ENCODE assay signal across 1 cellular context in the genomic region with DNA sequence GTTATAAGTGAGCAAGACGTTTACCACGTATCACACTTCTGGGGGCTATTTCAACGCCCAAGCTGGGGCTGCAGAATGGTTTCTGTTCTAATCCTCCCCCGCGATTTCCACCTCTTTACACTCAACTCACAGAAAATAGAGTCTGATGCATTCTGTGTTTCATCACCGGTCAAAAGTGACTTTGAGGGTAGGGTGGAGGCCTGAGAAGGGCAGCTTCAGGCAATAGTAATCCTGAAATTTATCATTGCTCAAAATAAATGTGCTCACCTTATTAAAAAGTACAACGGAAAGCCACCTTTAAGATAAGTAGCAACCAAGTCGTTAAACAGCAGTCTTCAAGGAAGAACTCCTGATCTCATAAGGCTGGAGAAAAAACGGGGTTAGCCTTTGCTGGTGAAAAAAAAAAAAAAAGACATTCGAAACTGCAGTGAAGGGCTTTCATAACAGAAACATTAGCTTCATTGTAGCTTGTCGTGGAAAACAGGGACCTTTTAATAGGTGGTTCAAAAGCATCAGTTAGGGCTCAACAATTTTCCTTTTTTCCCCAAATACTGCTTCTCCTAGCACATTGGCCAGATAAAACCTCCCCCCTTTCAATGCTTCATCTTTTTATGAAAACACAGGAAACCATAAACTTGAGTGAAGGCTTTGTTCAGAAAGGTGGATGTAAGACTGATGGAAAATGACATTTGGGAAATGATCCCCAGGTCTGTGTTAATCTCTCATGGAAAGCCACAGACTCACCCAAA.
TF ChIP-seq lines count a peak whose summit lies in the region.

No MANE protein-coding gene starts in this region.

TF ChIP-seq in GM12878, 131 proteins besides CTCF, POLR2A, EP300 and RAD21 (continued from another document):
- TF ChIP-seq POU2F2 (IDR thresholded peaks at IDR 0.05; ENCODE audit: borderline replicate concordance, low read depth, low read length) (peak; percentile 33; the same call in 1 of the 3 replicates), ZBED1 (IDR thresholded peaks at IDR 0.05; ENCODE audit: borderline replicate concordance) (peak; percentile 30; the same call in 1 of the 2 replicates), MTA2 (IDR thresholded peaks at IDR 0.05; ENCODE audit: low read depth) (peak; percentile 51; the same call in 1 of the 2 replicates), NFIC (IDR thresholded peaks at IDR 0.05; ENCODE audit: low read depth, low read length) (peak; percentile 51; the same call in 1 of the 2 replicates), CBX3 (IDR thresholded peaks at IDR 0.05; ENCODE audit: borderline replicate concordance, low read depth) (no peak), YY1 (IDR thresholded peaks at IDR 0.05; ENCODE audit: low read depth, low read length) (no peak), KDM1A (IDR thresholded peaks at IDR 0.05; ENCODE audit: borderline replicate concordance) (no peak), SP1 (IDR thresholded peaks at IDR 0.05; ENCODE audit: low read depth, low read length) (no peak)
